In the genomic region with DNA sequence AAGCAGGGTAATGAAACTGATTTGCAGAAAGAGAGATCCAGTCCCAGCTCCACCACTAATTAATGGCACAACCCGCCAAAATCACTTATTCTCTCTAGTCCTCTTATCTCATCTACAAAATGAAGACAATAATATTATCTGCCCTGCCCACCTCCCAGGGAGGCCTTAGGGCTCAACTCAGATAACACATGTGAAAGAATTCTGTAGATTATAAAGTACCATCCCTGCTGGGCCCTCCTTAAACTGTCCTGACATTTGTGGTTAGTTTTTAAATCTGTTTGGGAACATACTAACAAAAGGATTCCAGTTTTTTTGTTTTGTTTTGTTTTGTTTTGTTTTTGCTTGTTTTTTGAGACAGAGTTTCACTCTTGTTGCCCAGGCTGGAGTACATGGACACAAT, we compare ENCODE assay signal across 1 cellular context.
A peak's percentile ranks its signal among the peaks of the same experiment; 100 is the strongest.
TF ChIP-seq lines count a peak whose summit lies in the region.

No MANE protein-coding gene starts in this region.

TF ChIP-seq in K562, 482 proteins besides CTCF, POLR2A, EP300 and RAD21:
- TF ChIP-seq, protein P1, sequence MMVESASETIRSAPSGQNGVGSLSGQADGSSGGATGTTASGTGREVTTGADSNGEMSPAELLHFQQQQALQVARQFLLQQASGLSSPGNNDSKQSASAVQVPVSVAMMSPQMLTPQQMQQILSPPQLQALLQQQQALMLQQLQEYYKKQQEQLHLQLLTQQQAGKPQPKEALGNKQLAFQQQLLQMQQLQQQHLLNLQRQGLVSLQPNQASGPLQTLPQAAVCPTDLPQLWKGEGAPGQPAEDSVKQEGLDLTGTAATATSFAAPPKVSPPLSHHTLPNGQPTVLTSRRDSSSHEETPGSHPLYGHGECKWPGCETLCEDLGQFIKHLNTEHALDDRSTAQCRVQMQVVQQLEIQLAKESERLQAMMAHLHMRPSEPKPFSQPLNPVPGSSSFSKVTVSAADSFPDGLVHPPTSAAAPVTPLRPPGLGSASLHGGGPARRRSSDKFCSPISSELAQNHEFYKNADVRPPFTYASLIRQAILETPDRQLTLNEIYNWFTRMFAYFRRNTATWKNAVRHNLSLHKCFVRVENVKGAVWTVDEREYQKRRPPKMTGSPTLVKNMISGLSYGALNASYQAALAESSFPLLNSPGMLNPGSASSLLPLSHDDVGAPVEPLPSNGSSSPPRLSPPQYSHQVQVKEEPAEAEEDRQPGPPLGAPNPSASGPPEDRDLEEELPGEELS (CRISPR knock-in tag; IDR thresholded peaks at IDR 0.05; ENCODE audit: borderline replicate concordance) = no peak
- no peak for TF ChIP-seq AFF4 (CRISPR knock-in tag; IDR thresholded peaks at IDR 0.05)
- TF ChIP-seq ZC3H8 (IDR thresholded peaks at IDR 0.05) = no peak
- no peak for TF ChIP-seq ELF2 (CRISPR knock-in tag; IDR thresholded peaks at IDR 0.05)
- TF ChIP-seq ESRRA (IDR thresholded peaks at IDR 0.05; ENCODE audit: borderline replicate concordance, low read depth) = no peak
- no peak for TF ChIP-seq NRF1 (conservative IDR thresholded peaks at IDR 0.05 in 1 of 2, IDR thresholded peaks at IDR 0.05 in 1 of 2)
- no peak for TF ChIP-seq PHTF2 (CRISPR knock-in tag; IDR thresholded peaks at IDR 0.05)
- no peak for TF ChIP-seq HNRNPH1 (optimal IDR thresholded peaks at IDR 0.05; ENCODE audit: low read depth, low read length)
- no peak for TF ChIP-seq ZFP91 (CRISPR knock-in tag; IDR thresholded peaks at IDR 0.05)
- TF ChIP-seq, protein P2, sequence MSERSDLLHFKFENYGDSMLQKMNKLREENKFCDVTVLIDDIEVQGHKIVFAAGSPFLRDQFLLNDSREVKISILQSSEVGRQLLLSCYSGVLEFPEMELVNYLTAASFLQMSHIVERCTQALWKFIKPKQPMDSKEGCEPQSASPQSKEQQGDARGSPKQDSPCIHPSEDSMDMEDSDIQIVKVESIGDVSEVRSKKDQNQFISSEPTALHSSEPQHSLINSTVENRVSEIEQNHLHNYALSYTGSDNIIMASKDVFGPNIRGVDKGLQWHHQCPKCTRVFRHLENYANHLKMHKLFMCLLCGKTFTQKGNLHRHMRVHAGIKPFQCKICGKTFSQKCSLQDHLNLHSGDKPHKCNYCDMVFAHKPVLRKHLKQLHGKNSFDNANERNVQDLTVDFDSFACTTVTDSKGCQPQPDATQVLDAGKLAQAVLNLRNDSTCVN (CRISPR knock-in tag; IDR thresholded peaks at IDR 0.05) = no peak
- TF ChIP-seq NR0B1 (IDR thresholded peaks at IDR 0.05; ENCODE audit: partially characterized antibody) = no peak
- TF ChIP-seq CBFA2T2 (conservative IDR thresholded peaks at IDR 0.05) = peak; percentile 34; the same call in 1 of the 2 replicates
- no peak for TF ChIP-seq TRIM28 (IDR thresholded peaks at IDR 0.05)
- no peak for TF ChIP-seq FOXJ3 (CRISPR knock-in tag; IDR thresholded peaks at IDR 0.05)
- TF ChIP-seq ZKSCAN8 (CRISPR knock-in tag; IDR thresholded peaks at IDR 0.05) = no peak
- TF ChIP-seq MEF2D (tag; conservative IDR thresholded peaks at IDR 0.05; ENCODE audit: low read depth) = no peak
- TF ChIP-seq MTA1 (IDR thresholded peaks at IDR 0.05; ENCODE audit: borderline replicate concordance) = no peak
- no peak for TF ChIP-seq SMAD3 (CRISPR knock-in tag; conservative IDR thresholded peaks at IDR 0.05)
- TF ChIP-seq TEAD4 (IDR thresholded peaks at IDR 0.05; ENCODE audit: low read length) = peak; percentile 50; the same call in 1 of the 2 replicates
- TF ChIP-seq TEAD4 (CRISPR knock-in tag; IDR thresholded peaks at IDR 0.05; ENCODE audit: borderline replicate concordance) = no peak
- TF ChIP-seq BRD9 (IDR thresholded peaks at IDR 0.05; ENCODE audit: low read depth, partially characterized antibody) = no peak
- TF ChIP-seq MAFK (IDR thresholded peaks at IDR 0.05; ENCODE audit: low read length) = no peak
- TF ChIP-seq ZNF780A (CRISPR knock-in tag; IDR thresholded peaks at IDR 0.05) = no peak
- TF ChIP-seq ARID4B (CRISPR knock-in tag; IDR thresholded peaks at IDR 0.05) = no peak
- TF ChIP-seq MTA3 (IDR thresholded peaks at IDR 0.05; ENCODE audit: borderline replicate concordance) = no peak
- TF ChIP-seq RCOR1 (IDR thresholded peaks at IDR 0.05; ENCODE audit: borderline replicate concordance in 1 of 2, low read depth in 2 of 2, low read length in 2 of 2) = 0 out of 4 replicates have a peak, but pooled peaks of 1 of the 2 experiments have one; percentile 10
- no peak for TF ChIP-seq NEUROD1 (IDR thresholded peaks at IDR 0.05; ENCODE audit: borderline replicate concordance, low read depth, low read length, partially characterized antibody)
- TF ChIP-seq CBFA2T3 (IDR thresholded peaks at IDR 0.05) = peak; percentile 60
- no peak for TF ChIP-seq JUNB (CRISPR knock-in tag; conservative IDR thresholded peaks at IDR 0.05)
- 0 out of 4 replicates have a peak, but pooled peaks of 1 of the 2 experiments have one; percentile 20 for TF ChIP-seq KDM1A (IDR thresholded peaks at IDR 0.05)
- peak; percentile 26; the same call in 1 of the 2 replicates for TF ChIP-seq TAL1 (IDR thresholded peaks at IDR 0.05)
- TF ChIP-seq SOX6 (IDR thresholded peaks at IDR 0.05) = peak; percentile 11; the same call in 1 of the 2 replicates
- no peak for TF ChIP-seq ZBTB7A (IDR thresholded peaks at IDR 0.05; ENCODE audit: borderline replicate concordance, control insufficient read depth, low read depth, low read length)
- no peak for TF ChIP-seq NONO (IDR thresholded peaks at IDR 0.05; ENCODE audit: low read depth in 2 of 2, low read length in 1 of 2)
